Comparison of ENCODE assay signal across 13 cellular contexts in the genomic region with DNA sequence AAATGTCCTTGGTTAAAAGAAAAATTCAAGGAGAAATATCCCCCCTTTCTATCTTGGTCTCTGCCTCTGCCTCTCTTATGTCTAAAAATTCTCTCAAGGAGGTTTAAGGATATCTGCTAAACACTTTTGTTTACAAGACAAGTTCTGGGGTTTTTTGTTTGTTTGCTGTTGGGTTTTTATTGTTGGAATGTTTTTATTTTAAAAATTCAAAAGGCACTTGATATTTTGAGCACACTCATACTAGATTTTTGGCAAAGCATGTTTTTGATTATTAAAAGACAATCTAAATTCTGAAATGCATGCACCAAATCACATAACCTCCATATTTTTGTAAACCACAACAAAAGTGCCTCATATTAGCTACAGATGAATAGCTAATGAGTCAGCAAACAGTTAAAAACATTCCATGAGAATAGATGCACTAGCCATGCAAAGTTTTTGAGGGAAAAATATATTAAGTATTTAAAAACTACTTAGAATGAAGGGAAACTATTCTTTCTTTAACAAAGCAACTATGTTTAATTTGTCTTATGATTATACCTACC.
DNase-seq lines count a peak whose midpoint lies in the region; ATAC-seq and TF ChIP-seq lines count a peak whose summit lies in the region.
"Had no signal": no experiment of that assay in that cellular context is flagged by ENCODE, and none has a peak within 500 bp of the region (broad histone marks: within the 10 kb centered on the region; RNA-seq: fewer than 3 reads in every experiment).

No MANE protein-coding gene starts in this region.

- no peak for ATAC-seq in GM19324 (IDR thresholded peaks at IDR 0.05; ENCODE audit: low FRiP score, unreplicated experiment)

- peak overlapping the region; percentile 89 for H3K27ac ChIP-seq in temporal lobe (ENCODE audit: low read depth, low read length)
- H3K27ac ChIP-seq in coronary artery, result no peak overlapping the region
- H3K27ac ChIP-seq: left ventricle myocardium inferior had no signal

- no peak for TF ChIP-seq CTCF in HFF-Myc (IDR thresholded peaks at IDR 0.05; ENCODE audit: low read depth, low read length, missing control alignments)
- no peak for TF ChIP-seq CTCF in foreskin fibroblast (IDR thresholded peaks at IDR 0.05; ENCODE audit: low read depth, low read length)
- no peak for TF ChIP-seq CTCF in coronary artery (IDR thresholded peaks at IDR 0.05)

- DNase-seq in HFF-Myc (ENCODE audit: extremely low read depth, low read depth) (peak; percentile 22), amniotic epithelial cell (ENCODE audit: low read depth) (peak; percentile 36), foreskin fibroblast (peak; percentile 43 to 74), GM19238 (ENCODE audit: insufficient read length, low spot score) (no peak), coronary artery (ENCODE audit: low spot score) (no peak)
- no peak for DNase-seq in activated CD4-positive, alpha-beta T cell treated with anti-CD3 and anti-CD28 coated beads, Interleukin-2, amount 50 U/mL, for 1 hour
- DNase-seq: COR-L47, Karpas-422, left ventricle myocardium inferior, NCI-H187 treated with DMSO at 0.1 percent for 48 hours, Right ventricle myocardium superior had no signal

- H3K4me3 ChIP-seq in HFF-Myc (replicated peaks; ENCODE audit: low read depth, low read length) (no peak overlapping the region), foreskin fibroblast (ENCODE audit: low read depth in 1 of 2, low read length in 2 of 2) (no peak overlapping the region), coronary artery (no peak overlapping the region)
- H3K4me3 ChIP-seq: left ventricle myocardium inferior had no signal

Comparison
In these comparisons a context has a peak if more than half of its experiments do, and no peak if none do; other contexts are left out.
1. DNase-seq: peak in HFF-Myc (single experiment), amniotic epithelial cell (single experiment) and foreskin fibroblast (2 of 2); none in GM19238 (single experiment), coronary artery (single experiment) and activated CD4-positive, alpha-beta T cell treated with anti-CD3 and anti-CD28 coated beads, Interleukin-2, amount 50 U/mL, for 1 hour (single experiment).